18 cellular contexts compared by ENCODE assay signal in genomic region chr7:14414274-14414986, GRCh38.
"Had no signal": no experiment of that assay in that cellular context is flagged by ENCODE, and none has a peak within 500 bp of the region (broad histone marks: within the 10 kb centered on the region; RNA-seq: fewer than 3 reads in every experiment).

No MANE protein-coding gene starts in this region.

- H3K4me1 ChIP-seq: breast epithelium, foreskin keratinocyte, lower lobe of right lung, pancreas, thyroid gland, uterus had no signal

- ATAC-seq: activated CD4-positive, CD25-positive, alpha-beta regulatory T cell treated with anti-CD3 and anti-CD28 coated beads, Interleukin-2, amount 50 U/mL, for 24 hours; activated naive CD8-positive, alpha-beta T cell treated with anti-CD3 and anti-CD28 coated beads, Interleukin-2, amount 50 U/mL, for 24 hours; effector memory CD8-positive, alpha-beta T cell; foreskin keratinocyte; naive thymus-derived CD8-positive, alpha-beta T cell; pancreas; stimulated activated memory B cell treated with anti-CD40 and anti-IgM and Interleukin-4, amounts not matched to agents 10 μg/mL and 1 μg/mL and 100 μg/mL, for 72 hours had no signal

- H3K36me3 ChIP-seq: breast epithelium, lower lobe of right lung, pancreas, thyroid gland, uterus had no signal

- H3K27ac ChIP-seq: breast epithelium, foreskin keratinocyte, lower lobe of right lung, pancreas, thyroid gland, uterus had no signal

- DNase-seq: activated CD4-positive, alpha-beta T cell treated with anti-CD3 and anti-CD28 coated beads, Interleukin-2, amount 50 U/mL, for 1 hour; activated naive CD4-positive, alpha-beta T cell treated with anti-CD3 and anti-CD28 coated beads for 36 hours; activated naive CD8-positive, alpha-beta T cell treated with anti-CD3 and anti-CD28 coated beads, Interleukin-2, amount 50 U/mL, for 24 hours; aorta; dermis blood vessel endothelial cell; effector memory CD8-positive, alpha-beta T cell; foreskin keratinocyte; glutamatergic neuron; kidney glomerular epithelial cell; lower lobe of right lung; naive thymus-derived CD8-positive, alpha-beta T cell; pancreas; stimulated activated CD4-positive, alpha-beta T cell treated with anti-CD3 and anti-CD28 coated beads, Interleukin-2, amount 100 ng/mL, for 48 hours; thyroid gland; uterus had no signal

- H3K27me3 ChIP-seq: breast epithelium, foreskin keratinocyte, pancreas, thyroid gland, uterus had no signal

- H3K9me3 ChIP-seq: breast epithelium, lower lobe of right lung, pancreas, thyroid gland, uterus had no signal

- H3K4me3 ChIP-seq: breast epithelium, lower lobe of right lung, pancreas, thyroid gland, uterus had no signal
